ENCODE assay signal across 11 cellular contexts in the genomic region with DNA sequence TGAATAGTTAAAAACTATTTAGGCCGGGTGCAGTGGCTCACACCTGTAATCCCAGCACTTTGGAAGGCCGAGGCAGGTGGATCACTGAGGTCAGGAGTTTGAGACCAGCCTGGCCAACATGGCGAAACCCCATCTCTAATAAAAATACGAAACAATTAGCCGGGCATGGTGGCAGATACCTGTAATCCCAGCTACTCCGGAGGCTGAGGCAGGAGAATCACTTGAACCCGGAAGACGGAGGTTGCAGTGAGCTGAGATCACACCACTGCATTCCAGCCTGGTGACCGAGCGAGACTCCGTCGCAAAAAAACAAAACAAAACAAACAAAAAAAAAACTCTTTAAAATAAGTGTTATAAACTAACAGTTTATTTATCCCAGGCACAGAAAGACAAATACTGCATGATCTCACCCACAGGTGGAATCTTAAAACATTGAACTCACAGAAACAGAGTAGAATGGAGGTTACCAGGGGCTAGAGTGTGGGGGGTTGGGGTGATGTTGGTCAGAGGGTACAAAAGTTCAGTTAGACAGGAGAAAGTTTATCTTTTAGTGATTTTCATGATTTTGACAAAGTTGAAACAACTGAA. TPM values are rescaled to one million over a fixed set of nuclear protein-coding genes. Genes with fewer than 3 reads are reported as not detected.
"Had no signal": no experiment of that assay in that cellular context is flagged by ENCODE, and none has a peak within 500 bp of the region (broad histone marks: within the 10 kb centered on the region; RNA-seq: fewer than 3 reads in every experiment).

No MANE protein-coding gene starts in this region.

RNA-seq across cellular contexts. Expression of gene ALDH1A3, which starts 28.1 kb away (rescaled TPM):
- total RNA-seq: activated B cell treated with CpG ODN at 0.5 μM for 24 hours; activated CD4-positive, alpha-beta memory T cell treated with anti-CD3 and anti-CD28 coated beads for 36 hours; activated CD4-positive, alpha-beta T cell treated with anti-CD3 and anti-CD28 coated beads, Interleukin-2, amount 10 ng/mL, durations not matched to agents 24 days and 14 days; activated CD8-positive, alpha-beta memory T cell treated with anti-CD3 and anti-CD28 coated beads for 36 hours; activated CD8-positive, alpha-beta T cell treated with anti-CD3 and anti-CD28 coated beads for 36 hours; activated naive CD4-positive, alpha-beta T cell treated with anti-CD3 and anti-CD28 coated beads for 36 hours; activated naive CD8-positive, alpha-beta T cell treated with anti-CD3 and anti-CD28 coated beads, Interleukin-2, amount 10 ng/mL, durations not matched to agents 7 days and 5 days; activated T-helper 1 cell treated with anti-CD3 and anti-CD28 coated beads, Interleukin-12 subunit alpha, Interleukin-12 subunit beta, Interleukin-2, Interleukin-4 antibody, amounts not matched to agents 30 ng/mL and 10 ng/mL and 1 ng/mL, durations not matched to agents 14 hours and 24 hours and 36 hours; activated T-helper 17 cell treated with anti-CD3 and anti-CD28 coated beads, Interleukin-2, amount 50 U/mL, for 72 hours; cardiac muscle cell; T-helper 1 cell treated with Interleukin-12 subunit alpha and Interleukin-12 subunit beta and Interleukin-4 antibody, amounts not matched to agents 30 ng/mL and 1 ng/mL, for 36 hours had no signal
